ENCODE assay signal across 5 cellular contexts in the genomic region with DNA sequence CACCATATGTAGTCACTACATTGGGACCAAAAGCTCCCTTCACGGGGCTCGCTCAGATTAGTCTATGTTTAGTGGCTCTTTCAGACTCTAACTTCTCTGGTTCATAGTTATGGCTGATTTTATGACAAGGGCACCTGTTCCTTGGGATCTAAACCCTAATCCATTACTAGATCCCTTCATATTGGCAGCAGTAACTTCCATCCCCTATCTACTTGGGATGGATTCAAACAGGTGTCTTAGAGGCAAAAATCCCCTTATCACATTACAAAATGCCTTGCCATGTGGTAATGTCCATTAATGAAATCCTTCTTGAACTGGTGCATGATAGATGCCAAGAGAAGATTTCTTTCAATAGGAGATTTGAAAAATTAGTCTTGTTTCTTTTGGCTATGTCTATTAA.
"Had no signal": no experiment of that assay in that cellular context is flagged by ENCODE, and none has a peak within 500 bp of the region (broad histone marks: within the 10 kb centered on the region; RNA-seq: fewer than 3 reads in every experiment).

No MANE protein-coding gene starts in this region.

- H3K4me3 ChIP-seq: GM23338 had no signal

- H3K27ac ChIP-seq: HL-60 had no signal

- H3K4me2 ChIP-seq: GM23338 had no signal

- DNase-seq: H9, HCEC 1CT had no signal

- ATAC-seq: GM23338, HepG2 had no signal

- H2AFZ ChIP-seq: GM23338 had no signal
